ENCODE assay signal across 9 cellular contexts in genomic region chr9:95726756-95727155, GRCh38.
DNase-seq lines count a peak whose midpoint lies in the region; TF ChIP-seq lines count a peak whose summit lies in the region.
"Had no signal": no experiment of that assay in that cellular context is flagged by ENCODE, and none has a peak within 500 bp of the region (broad histone marks: within the 10 kb centered on the region; RNA-seq: fewer than 3 reads in every experiment).

No MANE protein-coding gene starts in this region.

- H3K27ac ChIP-seq in Peyer's patch = no peak overlapping the region
- H3K27ac ChIP-seq in ovary = no peak overlapping the region

- H3K4me3 ChIP-seq in Peyer's patch = no peak overlapping the region
- no peak overlapping the region for H3K4me3 ChIP-seq in fibroblast of mammary gland (ENCODE audit: control insufficient read depth, low read depth, low read length)
- no peak overlapping the region for H3K4me3 ChIP-seq in ovary

- H3K9me3 Mint-ChIP-seq in activated CD4-positive, alpha-beta memory T cell treated with anti-CD3 and anti-CD28 coated beads, Interleukin-2, amount 10 ng/mL, durations not matched to agents 7 days and 5 days = peaks cover 34% of the 10 kb centered on the region
- H3K9me3 Mint-ChIP-seq in T-helper 2 cell treated with Interferon-gamma antibody and Interleukin-4, amounts not matched to agents 5 μg/mL and 100 μg/mL, for 36 hours = peaks cover 31% of the 10 kb centered on the region

- no peaks in the 10 kb centered on the region for H3K36me3 ChIP-seq in Peyer's patch
- H3K36me3 ChIP-seq in ovary = no peaks in the 10 kb centered on the region

- DNase-seq in COR-L47 (lab: John Stamatoyannopoulos, UW) (peak; percentile 50), HT-29 (ENCODE audit: low spot score) (peak; percentile 62), Peyer's patch (no peak), fibroblast of mammary gland (ENCODE audit: low read depth) (peak; percentile 68), ovary (no peak), NCI-H146 (lab: John Stamatoyannopoulos, UW) (no peak)
- DNase-seq in activated CD4-positive, alpha-beta memory T cell treated with anti-CD3 and anti-CD28 coated beads, Interleukin-2, amount 10 ng/mL, durations not matched to agents 7 days and 5 days = no peak
- no peak for DNase-seq in T-helper 2 cell treated with Interferon-gamma antibody and Interleukin-4, amounts not matched to agents 5 μg/mL and 100 μg/mL, for 36 hours (ENCODE audit: low spot score)

- H3K27me3 ChIP-seq in Peyer's patch (no peaks in the 10 kb centered on the region), ovary (no peaks in the 10 kb centered on the region)

- H3K36me3 Mint-ChIP-seq in activated CD4-positive, alpha-beta memory T cell treated with anti-CD3 and anti-CD28 coated beads, Interleukin-2, amount 10 ng/mL, durations not matched to agents 7 days and 5 days (ENCODE audit: low read depth) = peaks cover 17% of the 10 kb centered on the region
- H3K36me3 Mint-ChIP-seq in T-helper 2 cell treated with Interferon-gamma antibody and Interleukin-4, amounts not matched to agents 5 μg/mL and 100 μg/mL, for 36 hours (ENCODE audit: low read depth) = peaks cover 11% of the 10 kb centered on the region
- H3K36me3 Mint-ChIP-seq: IgD-negative memory B cell had no signal

- H3K27ac Mint-ChIP-seq in activated CD4-positive, alpha-beta memory T cell treated with anti-CD3 and anti-CD28 coated beads, Interleukin-2, amount 10 ng/mL, durations not matched to agents 7 days and 5 days = no peak overlapping the region
- H3K27ac Mint-ChIP-seq in T-helper 2 cell treated with Interferon-gamma antibody and Interleukin-4, amounts not matched to agents 5 μg/mL and 100 μg/mL, for 36 hours = no peak overlapping the region
- H3K27ac Mint-ChIP-seq: IgD-negative memory B cell had no signal

- peaks cover 31% of the 10 kb centered on the region for H3K4me1 Mint-ChIP-seq in activated CD4-positive, alpha-beta memory T cell treated with anti-CD3 and anti-CD28 coated beads, Interleukin-2, amount 10 ng/mL, durations not matched to agents 7 days and 5 days
- peaks cover 24% of the 10 kb centered on the region for H3K4me1 Mint-ChIP-seq in T-helper 2 cell treated with Interferon-gamma antibody and Interleukin-4, amounts not matched to agents 5 μg/mL and 100 μg/mL, for 36 hours (ENCODE audit: low read depth)

- peaks cover 0 to 6% (median 2%) of the 10 kb centered on the region in 4 donors for H3K4me1 ChIP-seq in Peyer's patch
- peaks cover 3% of the 10 kb centered on the region for H3K4me1 ChIP-seq in ovary (ENCODE audit: insufficient read depth)

- CTCF ChIA-PET in activated CD4-positive, alpha-beta memory T cell treated with anti-CD3 and anti-CD28 coated beads, Interleukin-2, amount 10 ng/mL, durations not matched to agents 7 days and 5 days (lab: Charles Lee) = interaction anchor here (0.8 to 1.4 kb wide), 5 partner anchors 9 to 420 kb away, joined by 3 to 7 read pairs (median 3); partner anchors contain the start of gene ERCC6L2

- H3K4me3 Mint-ChIP-seq in activated CD4-positive, alpha-beta memory T cell treated with anti-CD3 and anti-CD28 coated beads, Interleukin-2, amount 10 ng/mL, durations not matched to agents 7 days and 5 days = no peak overlapping the region
- no peak overlapping the region for H3K4me3 Mint-ChIP-seq in T-helper 2 cell treated with Interferon-gamma antibody and Interleukin-4, amounts not matched to agents 5 μg/mL and 100 μg/mL, for 36 hours
- H3K4me3 Mint-ChIP-seq: IgD-negative memory B cell had no signal

- no peaks in the 10 kb centered on the region for H3K9me3 ChIP-seq in Peyer's patch
- no peaks in the 10 kb centered on the region for H3K9me3 ChIP-seq in ovary

- WGBS in ovary, 3 donors = 61 to 75% (median 67%) methylated on average over 2 of the region's 2 CpGs

- POLR2A ChIA-PET in activated CD4-positive, alpha-beta memory T cell treated with anti-CD3 and anti-CD28 coated beads, Interleukin-2, amount 10 ng/mL, durations not matched to agents 7 days and 5 days (lab: Charles Lee) = interaction anchor here (1.2 kb wide), 2 partner anchors 9 to 334 kb away, joined by 3 to 4 read pairs; no protein-coding TSS in a partner anchor

- no peak for TF ChIP-seq POLR2A in Peyer's patch (IDR thresholded peaks at IDR 0.05)
- TF ChIP-seq POLR2A in ovary (IDR thresholded peaks at IDR 0.05) = no peak

- TF ChIP-seq EP300 in ovary (IDR thresholded peaks at IDR 0.05) = no peak

- intact Hi-C loops in ovary (cut with DNase I) = loop anchor here in 3 of 4 donors (5.0 to 10.0 kb wide), 2 partner anchors 488 to 491 kb away; no protein-coding TSS in a partner anchor

- H3K27me3 Mint-ChIP-seq in activated CD4-positive, alpha-beta memory T cell treated with anti-CD3 and anti-CD28 coated beads, Interleukin-2, amount 10 ng/mL, durations not matched to agents 7 days and 5 days = peaks cover 27% of the 10 kb centered on the region
- peaks cover 20% of the 10 kb centered on the region for H3K27me3 Mint-ChIP-seq in T-helper 2 cell treated with Interferon-gamma antibody and Interleukin-4, amounts not matched to agents 5 μg/mL and 100 μg/mL, for 36 hours (ENCODE audit: low read depth)

- TF ChIP-seq CTCF in Peyer's patch (IDR thresholded peaks at IDR 0.05) = peak in 5 of 6 experiments; percentile 41 to 65 (median 57)
- TF ChIP-seq CTCF in fibroblast of mammary gland (conservative IDR thresholded peaks at IDR 0.05; ENCODE audit: control insufficient read depth, insufficient read depth, low read depth, low read length) = peak; percentile 89
- peak; percentile 52 to 62 (median 53) for TF ChIP-seq CTCF in ovary (IDR thresholded peaks at IDR 0.05)

Comparison
In these comparisons a context has a peak if more than half of its experiments do, and no peak if none do; other contexts are left out.
1. DNase-seq: peak in COR-L47 (single experiment), HT-29 (single experiment) and fibroblast of mammary gland (single experiment); none in Peyer's patch (0 of 3), ovary (0 of 5), NCI-H146 (single experiment), activated CD4-positive, alpha-beta memory T cell treated with anti-CD3 and anti-CD28 coated beads, Interleukin-2, amount 10 ng/mL, durations not matched to agents 7 days and 5 days (single experiment) and T-helper 2 cell treated with Interferon-gamma antibody and Interleukin-4, amounts not matched to agents 5 μg/mL and 100 μg/mL, for 36 hours (single experiment).
2. Peak in every context shown above with its lines, with median percentiles within 50 percentile points of each other: CTCF ChIP-seq.